ENCODE assay signal across 33 cellular contexts in the genomic region with DNA sequence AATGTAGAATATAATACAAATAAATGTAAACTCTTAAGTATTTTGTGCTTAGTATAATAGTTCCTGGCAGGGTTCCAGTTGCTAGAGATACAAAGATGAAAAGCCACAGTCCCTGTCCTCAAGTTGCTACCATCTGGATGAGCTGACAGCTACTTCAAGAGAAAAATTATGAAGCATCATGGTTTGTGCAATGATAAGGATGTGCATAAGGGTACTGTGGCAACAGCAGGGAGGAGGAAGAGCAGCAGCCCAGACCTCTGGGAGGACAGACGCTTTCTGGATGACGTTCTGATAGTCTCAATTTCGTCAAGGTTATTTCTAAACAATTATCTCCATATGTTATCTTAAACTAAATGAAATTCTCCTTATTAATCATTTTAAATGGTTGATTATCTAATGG.
"Had no signal": no experiment of that assay in that cellular context is flagged by ENCODE, and none has a peak within 500 bp of the region (broad histone marks: within the 10 kb centered on the region; RNA-seq: fewer than 3 reads in every experiment).

No MANE protein-coding gene starts in this region.

- H3K27me3 ChIP-seq: ascending aorta, cardiac muscle cell, colonic mucosa, gastrocnemius medialis, hepatocyte, neural progenitor cell, thyroid gland, upper lobe of right lung had no signal

- ATAC-seq: activated CD4-positive, CD25-positive, alpha-beta regulatory T cell treated with anti-CD3 and anti-CD28 coated beads, Interleukin-2, amount 50 U/mL, for 24 hours; gastrocnemius medialis; natural killer cell; psoas muscle; stimulated activated memory B cell treated with anti-CD40 and anti-IgM and Interleukin-4, amounts not matched to agents 10 μg/mL and 1 μg/mL and 100 μg/mL, for 72 hours; stimulated activated naive CD8-positive, alpha-beta T cell treated with anti-CD3 and anti-CD28 coated beads, Interleukin-15, amount 100 ng/mL, for 72 hours; upper lobe of right lung had no signal

- H3K27ac ChIP-seq: ascending aorta, cardiac muscle cell, colonic mucosa, gastrocnemius medialis, hepatocyte, left ventricle myocardium inferior, neural progenitor cell, parathyroid adenoma, psoas muscle, thyroid gland, upper lobe of right lung, WERI-Rb-1 had no signal

- DNase-seq: activated CD4-positive, alpha-beta memory T cell treated with anti-CD3 and anti-CD28 coated beads for 36 hours; activated CD4-positive, alpha-beta T cell treated with anti-CD3 and anti-CD28 coated beads for 48 hours; activated CD8-positive, alpha-beta memory T cell treated with anti-CD3 and anti-CD28 coated beads, Interleukin-2, amount 50 U/mL, for 4 hours; activated gamma-delta T cell; activated naive CD4-positive, alpha-beta T cell treated with anti-CD3 and anti-CD28 coated beads, Interleukin-2, amount 10 ng/mL, durations not matched to agents 7 days and 5 days; activated naive CD8-positive, alpha-beta T cell treated with anti-CD3 and anti-CD28 coated beads, Interleukin-2, amount 10 ng/mL, durations not matched to agents 7 days and 5 days; activated T-cell treated with anti-CD3 and anti-CD28 coated beads, Interleukin-2, amount 50 U/mL, for 1 hour; cerebellar nuclear complex; colonic mucosa; effector memory CD4-positive, alpha-beta T cell; gastrocnemius medialis; islet precursor cell; left ventricle myocardium inferior; mesendoderm; natural killer cell; occipital lobe; psoas muscle; stimulated activated CD4-positive, alpha-beta T cell treated with anti-CD3 and anti-CD28 coated beads, Interleukin-1b, Interleukin-23, amount 100 ng/mL, for 48 hours; stimulated activated CD4-positive, alpha-beta T cell treated with anti-CD3 and anti-CD28 coated beads, Interleukin-4, amount 100 ng/mL, for 4 hours; stimulated activated CD8-positive, alpha-beta memory T cell treated with anti-CD3 and anti-CD28 coated beads, Interleukin-4, amount 100 ng/mL, for 48 hours; stimulated activated naive CD8-positive, alpha-beta T cell treated with anti-CD3 and anti-CD28 coated beads, Interleukin-15, amount 100 ng/mL, for 72 hours; thyroid gland; upper lobe of right lung; WERI-Rb-1 had no signal

- H3K4me3 ChIP-seq: ascending aorta, cardiac muscle cell, colonic mucosa, gastrocnemius medialis, hepatocyte, left ventricle myocardium inferior, lung, neural progenitor cell, psoas muscle, smooth muscle cell, thyroid gland, upper lobe of right lung had no signal

- H3K9me3 ChIP-seq: ascending aorta, colonic mucosa, gastrocnemius medialis, psoas muscle, thyroid gland, upper lobe of right lung had no signal

- H3K4me1 ChIP-seq: ascending aorta, colonic mucosa, gastrocnemius medialis, left ventricle myocardium inferior, parathyroid adenoma, psoas muscle, thyroid gland, upper lobe of right lung had no signal

- H3K36me3 ChIP-seq: ascending aorta, cardiac muscle cell, colonic mucosa, gastrocnemius medialis, left ventricle myocardium inferior, neural progenitor cell, thyroid gland, upper lobe of right lung, WERI-Rb-1 had no signal
